In genomic region chr11:132357811-132358572, GRCh38 we compare ENCODE assay signal across 11 cellular contexts.
DNase-seq lines count a peak whose midpoint lies in the region; ATAC-seq, FAIRE-seq and TF ChIP-seq lines count a peak whose summit lies in the region.
"Had no signal": no experiment of that assay in that cellular context is flagged by ENCODE, and none has a peak within 500 bp of the region (broad histone marks: within the 10 kb centered on the region; RNA-seq: fewer than 3 reads in every experiment).

No MANE protein-coding gene starts in this region.

- peak; percentile 81 for DNase-seq in GM06990 (ENCODE audit: extremely low read depth, insufficient read length)
- DNase-seq in prostate gland (ENCODE audit: low spot score): no peak
- no peak for DNase-seq in RCC 7860 (ENCODE audit: low spot score)
- no peak for DNase-seq in left lung
- no peak for DNase-seq in T-helper 9 cell
- DNase-seq: Karpas-422, psoas muscle had no signal

- no peaks in the 10 kb centered on the region for H3K4me1 ChIP-seq in prostate gland (replicated peaks)
- no peaks in the 10 kb centered on the region for H3K4me1 ChIP-seq in left lung
- H3K4me1 ChIP-seq: psoas muscle had no signal

- intact Hi-C loops in prostate gland (cut with DNase I) (no loop called here), left lung (cut with DNase I) (no loop called here)

- 83% methylated on average over 13 of the region's 13 CpGs for WGBS in prostate gland

- H3K27ac ChIP-seq in prostate gland: no peak overlapping the region
- no peak overlapping the region for H3K27ac ChIP-seq in left lung
- H3K27ac ChIP-seq: psoas muscle had no signal

- ATAC-seq in GM19023 (IDR thresholded peaks at IDR 0.05; ENCODE audit: unreplicated experiment) (peak; percentile 77), HG02623 (IDR thresholded peaks at IDR 0.05; ENCODE audit: unreplicated experiment) (peak; percentile 64), HG03469 (IDR thresholded peaks at IDR 0.05; ENCODE audit: unreplicated experiment) (peak; percentile 50), left lung (no peak)
- ATAC-seq: psoas muscle had no signal

- TF ChIP-seq CTCF in GM06990 (IDR thresholded peaks at IDR 0.05; ENCODE audit: insufficient read depth, low read length, poor library complexity, severe bottlenecking) (no peak), prostate gland (IDR thresholded peaks at IDR 0.05) (no peak), left lung (IDR thresholded peaks at IDR 0.05) (no peak)

- H3K4me3 ChIP-seq in GM06990 (replicated peaks; ENCODE audit: low read depth, low read length) (peak overlapping the region; percentile 31), prostate gland (no peak overlapping the region), left lung (no peak overlapping the region)
- H3K4me3 ChIP-seq: psoas muscle had no signal

- H3K36me3 ChIP-seq in GM06990 (ENCODE audit: control insufficient read depth, insufficient read depth, low read length): no peaks in the 10 kb centered on the region
- no peaks in the 10 kb centered on the region for H3K36me3 ChIP-seq in prostate gland
- no peaks in the 10 kb centered on the region for H3K36me3 ChIP-seq in left lung

- FAIRE-seq in RCC 7860 (lab: Jason Lieb, UNC): no peak
- FAIRE-seq: astrocyte had no signal

- H3K27me3 ChIP-seq in GM06990 (replicated peaks; ENCODE audit: control insufficient read depth, insufficient read depth, low read length) (no peaks in the 10 kb centered on the region), prostate gland (replicated peaks; ENCODE audit: insufficient read depth) (no peaks in the 10 kb centered on the region), left lung (peaks cover 0 to 4% of the 10 kb centered on the region in 2 donors)

- H3K9me3 ChIP-seq in prostate gland: no peaks in the 10 kb centered on the region
- peaks cover 0 to under 1% of the 10 kb centered on the region in 2 donors for H3K9me3 ChIP-seq in left lung
- H3K9me3 ChIP-seq: psoas muscle had no signal

- no peak for TF ChIP-seq POLR2A in prostate gland (IDR thresholded peaks at IDR 0.05)
